22 cellular contexts compared by ENCODE assay signal in genomic region chr7:82723411-82723810, GRCh38.
"Had no signal": no experiment of that assay in that cellular context is flagged by ENCODE, and none has a peak within 500 bp of the region (broad histone marks: within the 10 kb centered on the region; RNA-seq: fewer than 3 reads in every experiment).

No MANE protein-coding gene starts in this region.

- ATAC-seq: activated CD4-positive, alpha-beta T cell treated with anti-CD3 and anti-CD28 coated beads for 36 hours; activated CD8-positive, alpha-beta memory T cell treated with anti-CD3 and anti-CD28 coated beads, Interleukin-2, amount 10 ng/mL, durations not matched to agents 7 days and 5 days; activated T-helper 17 cell treated with anti-CD3 and anti-CD28 coated beads, Interleukin-2, amount 50 U/mL, for 72 hours; left cardiac atrium had no signal

- DNase-seq: activated CD4-positive, alpha-beta memory T cell treated with anti-CD3 and anti-CD28 coated beads, Interleukin-2, amount 10 ng/mL, durations not matched to agents 7 days and 5 days; activated CD4-positive, alpha-beta T cell treated with anti-CD3 and anti-CD28 coated beads for 36 hours; activated CD8-positive, alpha-beta memory T cell treated with anti-CD3 and anti-CD28 coated beads, Interleukin-2, amount 10 ng/mL, durations not matched to agents 7 days and 5 days; activated naive CD4-positive, alpha-beta T cell treated with Interleukin-2 at 50 U/mL for 16 hours; activated naive CD8-positive, alpha-beta T cell treated with anti-CD3 and anti-CD28 coated beads, Interleukin-2, amount 10 ng/mL, durations not matched to agents 7 days and 5 days; brain microvascular endothelial cell; central memory CD4-positive, alpha-beta T cell; dorsolateral prefrontal cortex; foreskin keratinocyte; hippocampal formation; left cardiac atrium; midbrain; occipital lobe; retina; stimulated activated CD4-positive, alpha-beta T cell treated with anti-CD3 and anti-CD28 coated beads, Interleukin-2, amount 100 ng/mL, for 24 hours; T-helper 2 cell; uterus; WERI-Rb-1 had no signal

- H3K9me3 ChIP-seq: tibial nerve, uterus had no signal

- H3K4me3 Mint-ChIP-seq: activated CD4-positive, alpha-beta memory T cell treated with anti-CD3 and anti-CD28 coated beads, Interleukin-2, amount 10 ng/mL, durations not matched to agents 7 days and 5 days; activated CD4-positive, alpha-beta T cell treated with anti-CD3 and anti-CD28 coated beads for 36 hours; activated CD8-positive, alpha-beta memory T cell treated with anti-CD3 and anti-CD28 coated beads, Interleukin-2, amount 10 ng/mL, durations not matched to agents 7 days and 5 days; activated naive CD8-positive, alpha-beta T cell treated with anti-CD3 and anti-CD28 coated beads, Interleukin-2, amount 10 ng/mL, durations not matched to agents 7 days and 5 days; activated T-helper 17 cell treated with anti-CD3 and anti-CD28 coated beads, Interleukin-2, amount 50 U/mL, for 72 hours; stimulated activated naive CD8-positive, alpha-beta T cell treated with anti-CD3 and anti-CD28 coated beads, Interleukin-15, Interleukin-2, amounts not matched to agents 100 ng/mL and 50 ng/mL, for 24 hours had no signal

- H3K27ac ChIP-seq: brain microvascular endothelial cell, dorsolateral prefrontal cortex, foreskin keratinocyte, tibial nerve, uterus, WERI-Rb-1 had no signal

- H3K27me3 Mint-ChIP-seq: activated CD4-positive, alpha-beta memory T cell treated with anti-CD3 and anti-CD28 coated beads, Interleukin-2, amount 10 ng/mL, durations not matched to agents 7 days and 5 days; activated CD4-positive, alpha-beta T cell treated with anti-CD3 and anti-CD28 coated beads for 36 hours; activated CD8-positive, alpha-beta memory T cell treated with anti-CD3 and anti-CD28 coated beads, Interleukin-2, amount 10 ng/mL, durations not matched to agents 7 days and 5 days; activated naive CD8-positive, alpha-beta T cell treated with anti-CD3 and anti-CD28 coated beads, Interleukin-2, amount 10 ng/mL, durations not matched to agents 7 days and 5 days; activated T-helper 17 cell treated with anti-CD3 and anti-CD28 coated beads, Interleukin-2, amount 50 U/mL, for 72 hours; stimulated activated naive CD8-positive, alpha-beta T cell treated with anti-CD3 and anti-CD28 coated beads, Interleukin-15, Interleukin-2, amounts not matched to agents 100 ng/mL and 50 ng/mL, for 24 hours had no signal

- H3K9me3 Mint-ChIP-seq: activated CD4-positive, alpha-beta memory T cell treated with anti-CD3 and anti-CD28 coated beads, Interleukin-2, amount 10 ng/mL, durations not matched to agents 7 days and 5 days; activated naive CD8-positive, alpha-beta T cell treated with anti-CD3 and anti-CD28 coated beads, Interleukin-2, amount 10 ng/mL, durations not matched to agents 7 days and 5 days; activated T-helper 17 cell treated with anti-CD3 and anti-CD28 coated beads, Interleukin-2, amount 50 U/mL, for 72 hours; stimulated activated naive CD8-positive, alpha-beta T cell treated with anti-CD3 and anti-CD28 coated beads, Interleukin-15, Interleukin-2, amounts not matched to agents 100 ng/mL and 50 ng/mL, for 24 hours had no signal

- H3K27me3 ChIP-seq: brain microvascular endothelial cell, dorsolateral prefrontal cortex, foreskin keratinocyte, tibial nerve, uterus had no signal

- H3K36me3 Mint-ChIP-seq: activated CD8-positive, alpha-beta memory T cell treated with anti-CD3 and anti-CD28 coated beads, Interleukin-2, amount 10 ng/mL, durations not matched to agents 7 days and 5 days; activated naive CD8-positive, alpha-beta T cell treated with anti-CD3 and anti-CD28 coated beads, Interleukin-2, amount 10 ng/mL, durations not matched to agents 7 days and 5 days had no signal

- H3K4me3 ChIP-seq: dorsolateral prefrontal cortex, lung, tibial nerve, uterus had no signal

- H3K4me1 ChIP-seq: foreskin keratinocyte, tibial nerve, uterus had no signal

- H3K36me3 ChIP-seq: brain microvascular endothelial cell, tibial nerve, uterus, WERI-Rb-1 had no signal

- H3K4me1 Mint-ChIP-seq: activated CD4-positive, alpha-beta memory T cell treated with anti-CD3 and anti-CD28 coated beads, Interleukin-2, amount 10 ng/mL, durations not matched to agents 7 days and 5 days; activated CD4-positive, alpha-beta T cell treated with anti-CD3 and anti-CD28 coated beads for 36 hours; activated CD8-positive, alpha-beta memory T cell treated with anti-CD3 and anti-CD28 coated beads, Interleukin-2, amount 10 ng/mL, durations not matched to agents 7 days and 5 days; activated naive CD8-positive, alpha-beta T cell treated with anti-CD3 and anti-CD28 coated beads, Interleukin-2, amount 10 ng/mL, durations not matched to agents 7 days and 5 days; activated T-helper 17 cell treated with anti-CD3 and anti-CD28 coated beads, Interleukin-2, amount 50 U/mL, for 72 hours had no signal

- H3K27ac Mint-ChIP-seq: activated CD4-positive, alpha-beta memory T cell treated with anti-CD3 and anti-CD28 coated beads, Interleukin-2, amount 10 ng/mL, durations not matched to agents 7 days and 5 days; activated CD4-positive, alpha-beta T cell treated with anti-CD3 and anti-CD28 coated beads for 36 hours; activated CD8-positive, alpha-beta memory T cell treated with anti-CD3 and anti-CD28 coated beads, Interleukin-2, amount 10 ng/mL, durations not matched to agents 7 days and 5 days; activated naive CD8-positive, alpha-beta T cell treated with anti-CD3 and anti-CD28 coated beads, Interleukin-2, amount 10 ng/mL, durations not matched to agents 7 days and 5 days; activated T-helper 17 cell treated with anti-CD3 and anti-CD28 coated beads, Interleukin-2, amount 50 U/mL, for 72 hours; stimulated activated naive CD8-positive, alpha-beta T cell treated with anti-CD3 and anti-CD28 coated beads, Interleukin-15, Interleukin-2, amounts not matched to agents 100 ng/mL and 50 ng/mL, for 24 hours had no signal
